In the genomic region with DNA sequence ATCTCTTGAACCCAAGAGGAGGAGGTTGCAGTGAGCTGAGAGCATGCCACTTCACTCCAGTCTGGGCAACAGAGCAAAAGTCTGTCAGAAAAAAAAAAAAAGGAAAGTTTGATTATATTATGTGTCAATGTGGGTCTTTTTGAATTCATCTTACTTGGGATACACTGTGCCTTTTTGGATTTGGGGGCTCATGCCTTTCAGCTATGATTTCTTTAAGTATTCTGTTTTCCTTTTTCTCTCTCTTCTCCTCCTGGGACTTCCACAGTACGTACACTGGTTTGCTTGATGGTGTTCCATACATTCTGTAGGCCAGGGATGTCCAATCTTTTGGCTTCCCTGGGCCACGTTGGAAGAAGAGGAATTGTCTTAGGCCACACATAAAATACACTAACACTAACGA, we compare ENCODE assay signal across 21 cellular contexts.
DNase-seq lines count a peak whose midpoint lies in the region; ATAC-seq, FAIRE-seq and TF ChIP-seq lines count a peak whose summit lies in the region.
"Had no signal": no experiment of that assay in that cellular context is flagged by ENCODE, and none has a peak within 500 bp of the region (broad histone marks: within the 10 kb centered on the region; RNA-seq: fewer than 3 reads in every experiment).

No MANE protein-coding gene starts in this region.

- no peak overlapping the region for H3K4me3 Mint-ChIP-seq in H9
- H3K4me3 Mint-ChIP-seq: B cell; CD4-positive, alpha-beta T cell; CD8-positive, alpha-beta T cell had no signal

- no peak overlapping the region for H2BK20ac ChIP-seq in H9 (ENCODE audit: low read depth, low read length, poor library complexity, severe bottlenecking)

- H3K27ac ChIP-seq in HepG2 (ENCODE audit: extremely low read length, insufficient read depth, low read length) (no peak overlapping the region), right lobe of liver (no peak overlapping the region), Karpas-422 (ENCODE audit: low read length) (no peak overlapping the region), mesendoderm (ENCODE audit: low read depth, low read length) (no peak overlapping the region), H9 (ENCODE audit: insufficient read length, low read depth, low read length) (no peak overlapping the region)
- H3K27ac ChIP-seq: 22Rv1; A549; BLaER1 treated with 17β-estradiol and CSF1 and Interleukin-3, amounts not matched to agents 10 nM and 100 nM; C4-2B had no signal

- peaks cover 8 to 44% (median 15%) of the 10 kb centered on the region in 3 experiments for H3K36me3 Mint-ChIP-seq in H9 (ENCODE audit: insufficient read depth in 1 of 3, low read depth in 3 of 3)
- H3K36me3 Mint-ChIP-seq: CD8-positive, alpha-beta T cell had no signal

- TF ChIP-seq POLR2A in HepG2 (IDR thresholded peaks at IDR 0.05; ENCODE audit: insufficient read depth in 1 of 2, low read depth in 2 of 2, low read length in 2 of 2) (no peak), right lobe of liver (IDR thresholded peaks at IDR 0.05) (no peak)

- no peaks in the 10 kb centered on the region for H3K9me2 ChIP-seq in Karpas-422 (replicated peaks; ENCODE audit: insufficient read depth, low read length)

- H3K9me3 Mint-ChIP-seq in H9: peaks cover 28% of the 10 kb centered on the region in 2 experiments
- H3K9me3 Mint-ChIP-seq: CD8-positive, alpha-beta T cell had no signal

- no peak overlapping the region for H3K27ac Mint-ChIP-seq in H9
- H3K27ac Mint-ChIP-seq: B cell; CD4-positive, alpha-beta T cell; CD8-positive, alpha-beta T cell had no signal

- H4K8ac ChIP-seq in mesendoderm (ENCODE audit: low read depth, low read length): no peak overlapping the region
- no peak overlapping the region for H4K8ac ChIP-seq in H9 (replicated peaks; ENCODE audit: insufficient read length, low read depth, low read length)

- H3K36me3 ChIP-seq in HepG2 (replicated peaks in 1 of 2; ENCODE audit: control insufficient read depth in 1 of 2, insufficient read depth in 2 of 2, low read length in 2 of 2): no peaks in the 10 kb centered on the region
- no peaks in the 10 kb centered on the region for H3K36me3 ChIP-seq in right lobe of liver
- H3K36me3 ChIP-seq in Karpas-422 (ENCODE audit: insufficient read depth, low read length): no peaks in the 10 kb centered on the region
- H3K36me3 ChIP-seq in mesendoderm (ENCODE audit: control insufficient read depth, insufficient read depth, low read length): no peaks in the 10 kb centered on the region
- H3K36me3 ChIP-seq: BLaER1 treated with 17β-estradiol and CSF1 and Interleukin-3, amounts not matched to agents 10 nM and 100 nM had no signal

- H3K79me2 ChIP-seq in HepG2 (ENCODE audit: insufficient read depth, low read length) (no peaks in the 10 kb centered on the region), Karpas-422 (ENCODE audit: low read length) (no peaks in the 10 kb centered on the region), mesendoderm (ENCODE audit: control insufficient read depth, insufficient read depth, low read length) (no peaks in the 10 kb centered on the region), H9 (ENCODE audit: insufficient read depth, low read length) (no peaks in the 10 kb centered on the region)

- H3K9me3 ChIP-seq in HepG2 (ENCODE audit: low read length): no peaks in the 10 kb centered on the region
- no peaks in the 10 kb centered on the region for H3K9me3 ChIP-seq in right lobe of liver
- no peaks in the 10 kb centered on the region for H3K9me3 ChIP-seq in Karpas-422 (ENCODE audit: low read length)
- H3K9me3 ChIP-seq in H9 (ENCODE audit: control insufficient read depth, low read depth, low read length): no peaks in the 10 kb centered on the region

- H3K4ac ChIP-seq in mesendoderm (ENCODE audit: low read depth, low read length) (no peak overlapping the region), H9 (ENCODE audit: low read depth, low read length) (no peak overlapping the region)

- H2BK5ac ChIP-seq in mesendoderm (ENCODE audit: low read length) (no peak overlapping the region), H9 (ENCODE audit: insufficient read length, low read length) (no peak overlapping the region)

- no peak overlapping the region for H3K9ac ChIP-seq in HepG2 (ENCODE audit: insufficient read depth, low read depth, low read length)
- H3K9ac ChIP-seq in Karpas-422 (ENCODE audit: low read length): no peak overlapping the region
- H3K9ac ChIP-seq in mesendoderm (ENCODE audit: low read length): no peak overlapping the region
- no peak overlapping the region for H3K9ac ChIP-seq in H9 (ENCODE audit: extremely low read depth, insufficient read length, low read length)
- H3K9ac ChIP-seq: BLaER1 treated with 17β-estradiol and CSF1 and Interleukin-3, amounts not matched to agents 10 nM and 100 nM had no signal

- H4K5ac ChIP-seq in mesendoderm (ENCODE audit: low read length): no peak overlapping the region
- no peak overlapping the region for H4K5ac ChIP-seq in H9 (ENCODE audit: insufficient read length, low read depth, low read length)

- H4K20me1 ChIP-seq in HepG2 (ENCODE audit: insufficient read depth, low read length) (no peaks in the 10 kb centered on the region), Karpas-422 (ENCODE audit: insufficient read depth, low read depth, low read length) (no peaks in the 10 kb centered on the region), H9 (ENCODE audit: control insufficient read depth, insufficient read depth, insufficient read length) (no peaks in the 10 kb centered on the region)
- H4K20me1 ChIP-seq: BLaER1 treated with 17β-estradiol and CSF1 and Interleukin-3, amounts not matched to agents 10 nM and 100 nM had no signal

- H2BK12ac ChIP-seq in H9 (ENCODE audit: insufficient read length, low read depth, low read length): no peak overlapping the region

- no TSS peak for BruUV-seq in HepG2 (replicated peaks; lab: Mats Ljungman, UMichigan)

- H3K14ac ChIP-seq in H9 (ENCODE audit: insufficient read depth, low read length): no peak overlapping the region

- DNase-seq in HepG2 (ENCODE audit: low spot score) (no peak), right lobe of liver (no peak), Karpas-422 (peak; percentile 17), mesendoderm (no peak), NCI-H128 (lab: John Stamatoyannopoulos, UW; ENCODE audit: unreplicated experiment) (no peak), H9 (no peak)
- DNase-seq: AML-193; Caco-2; Calu3; CD4-positive, alpha-beta T cell; CD8-positive, alpha-beta T cell; DMS79 treated with DMSO at 0.1 percent for 48 hours; GF-D8 had no signal

- intact Hi-C loops in HepG2 (cut with micrococcal nuclease; ENCODE audit: unreplicated experiment): no loop called here
- intact Hi-C loops in right lobe of liver (cut with DNase I): no loop called here

- CTCF ChIA-PET in HepG2 (lab: Yijun Ruan, JAX; ENCODE audit: low intra/inter-chr PET ratio, low total read pairs): no interaction called here

- H3K4me2 ChIP-seq in HepG2 (ENCODE audit: low read depth, low read length): no peak overlapping the region
- H3K4me2 ChIP-seq in Karpas-422 (ENCODE audit: low read depth, low read length, poor library complexity, severe bottlenecking): no peak overlapping the region
- H3K4me2 ChIP-seq in mesendoderm (ENCODE audit: low read length): no peak overlapping the region
- H3K4me2 ChIP-seq in H9 (ENCODE audit: insufficient read depth, insufficient read length, low read length): no peak overlapping the region
- H3K4me2 ChIP-seq: A549; BLaER1 treated with 17β-estradiol and CSF1 and Interleukin-3, amounts not matched to agents 10 nM and 100 nM had no signal

- H2AFZ ChIP-seq in HepG2 (ENCODE audit: low read length) (no peak overlapping the region), Karpas-422 (ENCODE audit: low read length) (no peak overlapping the region), H9 (ENCODE audit: low read length) (no peak overlapping the region)

- no peak overlapping the region for H3K4me3 ChIP-seq in HepG2 (replicated peaks in 1 of 3; ENCODE audit: insufficient read depth in 1 of 3, low read depth in 2 of 3, low read length in 3 of 3)
- no peak overlapping the region for H3K4me3 ChIP-seq in right lobe of liver
- H3K4me3 ChIP-seq in Karpas-422 (ENCODE audit: low read length): no peak overlapping the region
- H3K4me3 ChIP-seq in mesendoderm (ENCODE audit: low read length): no peak overlapping the region
- H3K4me3 ChIP-seq: A549; BLaER1 treated with 17β-estradiol and CSF1 and Interleukin-3, amounts not matched to agents 10 nM and 100 nM had no signal

- H4K91ac ChIP-seq in H9 (ENCODE audit: insufficient read length, low read depth, low read length): no peak overlapping the region

- no peak overlapping the region for H3T11ph ChIP-seq in H9 (ENCODE audit: low read length)

- WGBS in HepG2 (ENCODE audit: low lambda C conversion rate): 3% methylated on average over 3 of the region's 3 CpGs
- WGBS in right lobe of liver (ENCODE audit: insufficient coverage, low coverage, low lambda C conversion rate, missing lambda C conversion rate): 51% methylated on average over 3 of the region's 3 CpGs
- no CpG with 5 or more reads among the region's 3 CpGs for WGBS in mesendoderm (ENCODE audit: extremely low coverage, insufficient coverage, low lambda C conversion rate)
- WGBS in H9 (ENCODE audit: extremely low coverage, insufficient read length, low lambda C conversion rate): no CpG with 5 or more reads among the region's 3 CpGs

- H3K23ac ChIP-seq in mesendoderm (ENCODE audit: low read length): no peak overlapping the region
- H3K23ac ChIP-seq in H9 (ENCODE audit: insufficient read length, low read depth, low read length): no peak overlapping the region

- no peaks in the 10 kb centered on the region for H3K4me1 ChIP-seq in HepG2 (ENCODE audit: insufficient read depth, low read length)
- no peaks in the 10 kb centered on the region for H3K4me1 ChIP-seq in right lobe of liver
- no peaks in the 10 kb centered on the region for H3K4me1 ChIP-seq in Karpas-422 (ENCODE audit: low read length)
- H3K4me1 ChIP-seq in mesendoderm (ENCODE audit: control insufficient read depth, low read depth, low read length): peaks cover 4% of the 10 kb centered on the region
- H3K4me1 ChIP-seq in H9 (ENCODE audit: insufficient read depth, low read length): peaks cover 3% of the 10 kb centered on the region; the same call in 1 of the 2 replicates
- H3K4me1 ChIP-seq: A549; BLaER1 treated with 17β-estradiol and CSF1 and Interleukin-3, amounts not matched to agents 10 nM and 100 nM; Caco-2 had no signal

- TF ChIP-seq EP300 in HepG2 (IDR thresholded peaks at IDR 0.05; ENCODE audit: low read depth in 2 of 2, low read length in 2 of 2) (no peak), HepG2 (CRISPR knock-in tag; IDR thresholded peaks at IDR 0.05; ENCODE audit: borderline replicate concordance) (no peak)

- H3K56ac ChIP-seq in mesendoderm (ENCODE audit: low read length) (no peak overlapping the region), H9 (ENCODE audit: insufficient read length, low read depth, low read length) (no peak overlapping the region)

- no peaks in the 10 kb centered on the region for H3K79me1 ChIP-seq in mesendoderm (ENCODE audit: low read length)
- H3K79me1 ChIP-seq in H9 (ENCODE audit: insufficient read depth, low read depth, low read length, poor library complexity, severe bottlenecking): no peaks in the 10 kb centered on the region

- H2BK120ac ChIP-seq in mesendoderm (ENCODE audit: low read depth, low read length) (peak overlapping the region; percentile 6), H9 (ENCODE audit: low read depth, low read length, poor library complexity, severe bottlenecking) (no peak overlapping the region)

- no peak overlapping the region for H2AK5ac ChIP-seq in mesendoderm (ENCODE audit: low read length)
- no peak overlapping the region for H2AK5ac ChIP-seq in H9 (ENCODE audit: insufficient read length, low read length)

- no peak for FAIRE-seq in HepG2 (lab: Jason Lieb, UNC)
- FAIRE-seq: A549, D721Med, G401.6, GM12891 had no signal

- H3K4me1 Mint-ChIP-seq in H9: peaks cover 24 to 25% of the 10 kb centered on the region in 2 experiments
- H3K4me1 Mint-ChIP-seq: B cell had no signal

- POLR2A ChIA-PET in HepG2 (lab: Yijun Ruan, JAX): no interaction called here

- TF ChIP-seq RAD21 in HepG2 (CRISPR knock-in tag; IDR thresholded peaks at IDR 0.05): no peak

- H3K23me2 ChIP-seq in H9 (ENCODE audit: insufficient read length, low read depth, low read length, poor library complexity, severe bottlenecking): no peaks in the 10 kb centered on the region

- H3K27me3 Mint-ChIP-seq in H9 (ENCODE audit: low read depth): no peaks in the 10 kb centered on the region; the same call in 1 of the 2 replicates

- H3K18ac ChIP-seq in mesendoderm (ENCODE audit: low read length): no peak overlapping the region
- H3K18ac ChIP-seq in H9 (ENCODE audit: insufficient read length, low read depth, low read length): no peak overlapping the region

- in situ Hi-C loops in HepG2 (cut with HindIII; ENCODE audit: extremely low pct_ligation_motif_present, low pct_unique_long_range_greater_than_20kb): no loop called here

- H2BK15ac ChIP-seq in mesendoderm (replicated peaks; ENCODE audit: low read depth) (no peak overlapping the region), H9 (ENCODE audit: low read depth, low read length) (no peak overlapping the region)

- TF ChIP-seq CTCF in HepG2 (CRISPR knock-in tag; IDR thresholded peaks at IDR 0.05) (no peak), right lobe of liver (IDR thresholded peaks at IDR 0.05) (no peak), H9 (conservative IDR thresholded peaks at IDR 0.05) (no peak)

- H3K27me3 ChIP-seq in HepG2 (ENCODE audit: control insufficient read depth in 1 of 2, insufficient read depth in 2 of 2, low read length in 2 of 2) (no peaks in the 10 kb centered on the region; a peak in 1 of 5 replicates), right lobe of liver (no peaks in the 10 kb centered on the region), Karpas-422 (ENCODE audit: low read length) (no peaks in the 10 kb centered on the region), mesendoderm (ENCODE audit: insufficient read depth, low read length, poor library complexity) (no peaks in the 10 kb centered on the region), H9 (ENCODE audit: insufficient read depth, low read length) (no peaks in the 10 kb centered on the region)
- H3K27me3 ChIP-seq: BLaER1 treated with 17β-estradiol and CSF1 and Interleukin-3, amounts not matched to agents 10 nM and 100 nM had no signal

- ATAC-seq in HepG2: no peak
- no peak for ATAC-seq in right lobe of liver
- ATAC-seq: A549; CD8-positive, alpha-beta T cell had no signal
